In the genomic region with DNA sequence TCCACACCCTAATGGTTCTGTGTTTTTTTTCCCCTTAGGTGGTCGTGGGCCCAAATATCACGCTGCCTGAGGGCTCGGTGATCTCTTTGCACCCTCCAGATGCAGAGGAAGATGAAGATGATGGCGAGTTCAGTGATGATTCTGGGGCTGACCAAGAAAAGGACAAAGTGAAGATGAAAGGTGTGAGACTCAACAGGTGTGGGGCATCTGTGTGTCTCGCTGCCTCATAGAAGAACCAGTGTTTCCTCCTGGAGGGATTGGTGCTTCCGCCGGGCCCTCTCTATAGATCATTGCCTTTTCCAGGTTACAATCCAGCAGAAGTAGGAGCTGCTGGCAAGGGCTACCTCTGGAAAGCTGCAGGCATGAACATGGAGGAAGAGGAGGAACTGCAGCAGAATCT, we compare ENCODE assay signal across 27 cellular contexts. TPM values are rescaled to one million over a fixed set of nuclear protein-coding genes. Genes with fewer than 3 reads are reported as not detected.
"Had no signal": no experiment of that assay in that cellular context is flagged by ENCODE, and none has a peak within 500 bp of the region (broad histone marks: within the 10 kb centered on the region; RNA-seq: fewer than 3 reads in every experiment).

No MANE protein-coding gene starts in this region.

- H3K4me1 ChIP-seq: SJSA1 had no signal

- H3K4me3 ChIP-seq: Peyer's patch, SJSA1 had no signal

- H3K27ac ChIP-seq: Peyer's patch, RWPE1, SJSA1 had no signal

- H3K9me3 Mint-ChIP-seq: activated CD4-positive, alpha-beta memory T cell treated with anti-CD3 and anti-CD28 coated beads, Interleukin-2, amount 10 ng/mL, durations not matched to agents 7 days and 5 days; activated naive CD4-positive, alpha-beta T cell treated with anti-CD3 and anti-CD28 coated beads, Interleukin-2, amount 50 U/mL, for 24 hours; activated T-helper 2 cell treated with anti-CD3 and anti-CD28 coated beads, Interferon-gamma antibody, Interleukin-2, Interleukin-4, amounts not matched to agents 10 μg/mL and 5 μg/mL and 100 μg/mL, durations not matched to agents 14 hours and 24 hours and 36 hours; T-helper 1 cell treated with Interleukin-12 subunit alpha and Interleukin-12 subunit beta and Interleukin-4 antibody, amounts not matched to agents 30 μg/mL and 1 μg/mL, for 36 hours had no signal

- H3K27me3 Mint-ChIP-seq: activated CD4-positive, alpha-beta memory T cell treated with anti-CD3 and anti-CD28 coated beads, Interleukin-2, amount 10 ng/mL, durations not matched to agents 7 days and 5 days; activated CD4-positive, alpha-beta T cell treated with anti-CD3 and anti-CD28 coated beads for 36 hours; activated naive CD4-positive, alpha-beta T cell treated with anti-CD3 and anti-CD28 coated beads, Interleukin-2, amount 50 U/mL, for 24 hours had no signal

- H3K4me3 Mint-ChIP-seq: activated CD4-positive, alpha-beta memory T cell treated with anti-CD3 and anti-CD28 coated beads, Interleukin-2, amount 10 ng/mL, durations not matched to agents 7 days and 5 days; activated CD4-positive, alpha-beta T cell treated with anti-CD3 and anti-CD28 coated beads for 36 hours; activated naive CD4-positive, alpha-beta T cell treated with anti-CD3 and anti-CD28 coated beads, Interleukin-2, amount 50 U/mL, for 24 hours; T-helper 1 cell treated with Interleukin-12 subunit alpha and Interleukin-12 subunit beta and Interleukin-4 antibody, amounts not matched to agents 30 μg/mL and 1 μg/mL, for 36 hours had no signal

- H3K9me3 ChIP-seq: Peyer's patch, SJSA1 had no signal

- H3K27ac Mint-ChIP-seq: activated CD4-positive, alpha-beta memory T cell treated with anti-CD3 and anti-CD28 coated beads, Interleukin-2, amount 10 ng/mL, durations not matched to agents 7 days and 5 days; activated naive CD4-positive, alpha-beta T cell treated with anti-CD3 and anti-CD28 coated beads, Interleukin-2, amount 50 U/mL, for 24 hours; activated T-helper 2 cell treated with anti-CD3 and anti-CD28 coated beads, Interferon-gamma antibody, Interleukin-2, Interleukin-4, amounts not matched to agents 10 μg/mL and 5 μg/mL and 100 μg/mL, durations not matched to agents 14 hours and 24 hours and 36 hours; T-helper 1 cell treated with Interleukin-12 subunit alpha and Interleukin-12 subunit beta and Interleukin-4 antibody, amounts not matched to agents 30 μg/mL and 1 μg/mL, for 36 hours had no signal

- DNase-seq: activated CD4-positive, alpha-beta memory T cell treated with anti-CD3 and anti-CD28 coated beads, Interleukin-2, amount 10 ng/mL, durations not matched to agents 7 days and 5 days; activated CD4-positive, alpha-beta T cell treated with anti-CD3 and anti-CD28 coated beads for 36 hours; activated CD4-positive, alpha-beta T cell treated with anti-CD3 and anti-CD28 coated beads, Interleukin-2, amount 50 U/mL, for 1 hour; activated CD8-positive, alpha-beta memory T cell treated with anti-CD3 and anti-CD28 coated beads, Interleukin-2, amount 50 U/mL, for 48 hours; activated naive CD4-positive, alpha-beta T cell; activated T-cell treated with anti-CD3 and anti-CD28 coated beads, Interleukin-2, amount 50 U/mL, for 1 hour; cerebellar nuclear complex; KG1; NCI-H1048; NCI-H146; NCI-H187 treated with DMSO at 0.1 percent for 48 hours; NCI-H2081 treated with DMSO at 0.1 percent for 48 hours; NCI-H446; NCI-H524; Right ventricle myocardium superior; SW 1271; T-helper 9 cell had no signal

- ATAC-seq: activated CD4-positive, alpha-beta T cell treated with anti-CD3 and anti-CD28 coated beads for 36 hours; SK-N-SH treated with all-trans-retinoic acid at 6 μM for 48 hours had no signal

- H3K27me3 ChIP-seq: Peyer's patch, SJSA1 had no signal

RNA-seq across cellular contexts. Expression of gene HTR3E, which starts 45.3 kb away (rescaled TPM):
- total RNA-seq: activated CD4-positive, alpha-beta memory T cell treated with anti-CD3 and anti-CD28 coated beads, Interleukin-2, amount 10 ng/mL, durations not matched to agents 7 days and 5 days; activated CD4-positive, alpha-beta T cell treated with anti-CD3 and anti-CD28 coated beads for 36 hours; activated T-helper 2 cell treated with anti-CD3 and anti-CD28 coated beads, Interferon-gamma antibody, Interleukin-2, Interleukin-4, amounts not matched to agents 10 μg/mL and 5 μg/mL and 100 μg/mL, durations not matched to agents 14 hours and 24 hours and 36 hours; cardiac septum; LHCN-M2; M059J; Right ventricle myocardium superior; SJSA1 had no signal
